Comparison of ENCODE assay signal across 11 cellular contexts in the genomic region with DNA sequence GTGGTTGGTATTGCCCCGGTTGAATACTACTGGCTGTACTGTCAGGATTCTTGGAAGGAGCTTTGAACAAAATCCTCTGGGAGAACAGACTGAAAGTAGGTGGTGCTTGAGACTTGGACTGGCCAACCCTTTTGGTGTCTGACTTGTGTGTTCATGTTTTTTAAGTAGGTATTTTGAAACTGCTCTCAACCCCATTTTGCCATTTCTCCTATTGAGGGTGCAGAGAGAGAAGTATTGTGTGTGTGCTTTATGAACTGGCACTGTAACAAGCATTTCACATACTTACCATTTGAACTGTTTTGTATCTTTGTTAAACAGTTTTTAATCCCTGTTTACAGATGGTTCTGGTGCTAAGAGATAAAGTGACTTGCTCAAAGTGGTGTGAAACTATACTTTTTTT. TPM values are rescaled to one million over a fixed set of nuclear protein-coding genes. Genes with fewer than 3 reads are reported as not detected.
DNase-seq lines count a peak whose midpoint lies in the region; ATAC-seq and TF ChIP-seq lines count a peak whose summit lies in the region.
"Had no signal": no experiment of that assay in that cellular context is flagged by ENCODE, and none has a peak within 500 bp of the region (broad histone marks: within the 10 kb centered on the region; RNA-seq: fewer than 3 reads in every experiment).

No MANE protein-coding gene starts in this region.

- H3K4me3 ChIP-seq in PC-9 = no peak overlapping the region
- no peak overlapping the region for H3K4me3 ChIP-seq in trophoblast cell (ENCODE audit: low read depth, low read length)
- no peak overlapping the region for H3K4me3 ChIP-seq in lower leg skin (ENCODE audit: low read depth, poor library complexity, severe bottlenecking)

- peaks cover 93% of the 10 kb centered on the region for H3K4me1 Mint-ChIP-seq in activated CD4-positive, alpha-beta T cell treated with anti-CD3 and anti-CD28 coated beads for 36 hours

- POLR2A ChIA-PET in activated CD4-positive, alpha-beta T cell treated with anti-CD3 and anti-CD28 coated beads for 36 hours (lab: Charles Lee) = interaction anchor here (1.0 to 1.1 kb wide), 2 partner anchors 27 to 71 kb away, joined by 3 to 6 read pairs; a partner anchor contains a TSS
- POLR2A ChIA-PET in PC-9 (lab: Charles Lee; ENCODE audit: unreplicated experiment) = no interaction called here

- intact Hi-C loops in activated CD4-positive, alpha-beta T cell treated with anti-CD3 and anti-CD28 coated beads for 36 hours (cut with DNase I, micrococcal nuclease) = no loop called here
- intact Hi-C loops in PC-9 (cut with micrococcal nuclease; ENCODE audit: unreplicated experiment) (no loop called here), lower leg skin (cut with DNase I; ENCODE audit: low total_unique reads) (no loop called here)

- H3K9me3 Mint-ChIP-seq in activated CD4-positive, alpha-beta T cell treated with anti-CD3 and anti-CD28 coated beads for 36 hours (ENCODE audit: low read depth) = no peaks in the 10 kb centered on the region

- H3K27ac Mint-ChIP-seq in activated CD4-positive, alpha-beta T cell treated with anti-CD3 and anti-CD28 coated beads for 36 hours = peak overlapping the region; percentile 42

- H3K79me2 ChIP-seq in PC-9 (ENCODE audit: low read depth) (peaks cover 100% of the 10 kb centered on the region), trophoblast cell (ENCODE audit: control insufficient read depth, insufficient read depth, low read length, poor library complexity) (peaks cover 36% of the 10 kb centered on the region)

- H2AK5ac ChIP-seq in trophoblast cell (ENCODE audit: low read length) = no peak overlapping the region

- peaks cover 12% of the 10 kb centered on the region; the same call in 1 of the 2 replicates for H3F3A ChIP-seq in PC-9 (ENCODE audit: insufficient read depth, low read depth)

- H3K18ac ChIP-seq in trophoblast cell (ENCODE audit: low read length) = no peak overlapping the region

- H2BK5ac ChIP-seq in trophoblast cell (ENCODE audit: low read depth, low read length, poor library complexity) = no peak overlapping the region

- no peaks in the 10 kb centered on the region for H3K36me3 ChIP-seq in PC-9 (ENCODE audit: low read depth)
- peaks cover 5 to 9% of the 10 kb centered on the region in 2 experiments for H3K36me3 ChIP-seq in trophoblast cell (ENCODE audit: control insufficient read depth in 1 of 2, insufficient read depth in 2 of 2, low read length in 2 of 2)

- H3K27ac ChIP-seq in PC-9 (peak overlapping the region; percentile 11; the same call in 1 of the 2 replicates), trophoblast cell (ENCODE audit: low read depth, low read length) (no peak overlapping the region)

- peak overlapping the region; percentile 86 for H3K4ac ChIP-seq in trophoblast cell (ENCODE audit: low read depth, low read length)

- H3K4me2 ChIP-seq in PC-9 (no peak overlapping the region), trophoblast cell (ENCODE audit: low read length) (no peak overlapping the region)

- H3K4me1 ChIP-seq in PC-9 (replicated peaks; ENCODE audit: insufficient read depth) = peaks cover 6% of the 10 kb centered on the region; the same call in 1 of the 2 replicates
- H3K4me1 ChIP-seq in trophoblast cell (ENCODE audit: control insufficient read depth in 1 of 2, insufficient read depth in 2 of 2, low read length in 2 of 2) = peaks cover 0 to 3% of the 10 kb centered on the region in 2 experiments

- H3K9me3 ChIP-seq in PC-9 (ENCODE audit: insufficient read depth, low read depth) (no peaks in the 10 kb centered on the region), trophoblast cell (ENCODE audit: insufficient read depth, low read depth, low read length) (no peaks in the 10 kb centered on the region)

- H3K14ac ChIP-seq in trophoblast cell (ENCODE audit: low read length) = no peak overlapping the region

- no peak overlapping the region for H4K12ac ChIP-seq in trophoblast cell (ENCODE audit: low read depth, low read length)

- WGBS in trophoblast cell (ENCODE audit: extremely low coverage, insufficient coverage, insufficient read length) = no CpG with 5 or more reads among the region's 1 CpG
- WGBS in lower leg skin, 2 donors = 5 to 21% methylated on average over 1 of the region's 1 CpG

- H3K9me2 ChIP-seq in PC-9 (ENCODE audit: insufficient read depth) = no peaks in the 10 kb centered on the region

- H3K27me3 ChIP-seq in PC-9 (ENCODE audit: insufficient read depth, low read depth) (no peaks in the 10 kb centered on the region), trophoblast cell (ENCODE audit: insufficient read depth, low read length) (no peaks in the 10 kb centered on the region)

- ATAC-seq in activated CD4-positive, alpha-beta T cell treated with anti-CD3 and anti-CD28 coated beads for 36 hours = no peak
- peak; percentile 68 for ATAC-seq in esophagus mucosa
- ATAC-seq in GM18505 (IDR thresholded peaks at IDR 0.05; ENCODE audit: unreplicated experiment) = no peak
- no peak for ATAC-seq in HG03354 (IDR thresholded peaks at IDR 0.05; ENCODE audit: poor library complexity, severe bottlenecking, unreplicated experiment)
- ATAC-seq: left colon had no signal

- no peak overlapping the region for H2BK12ac ChIP-seq in trophoblast cell (ENCODE audit: low read length)

- H3K4me3 Mint-ChIP-seq in activated CD4-positive, alpha-beta T cell treated with anti-CD3 and anti-CD28 coated beads for 36 hours = no peak overlapping the region

- H3K9ac ChIP-seq in trophoblast cell (ENCODE audit: low read length) = no peak overlapping the region

- no TSS peak for BruUV-seq in PC-9 (replicated peaks; lab: Mats Ljungman, UMichigan)

- H3K36me3 Mint-ChIP-seq in activated CD4-positive, alpha-beta T cell treated with anti-CD3 and anti-CD28 coated beads for 36 hours (ENCODE audit: low read depth) = peaks cover 54% of the 10 kb centered on the region

- no peaks in the 10 kb centered on the region for H3K27me3 Mint-ChIP-seq in activated CD4-positive, alpha-beta T cell treated with anti-CD3 and anti-CD28 coated beads for 36 hours

- H4K8ac ChIP-seq in trophoblast cell (ENCODE audit: low read depth, low read length) = no peak overlapping the region

- peaks cover 6% of the 10 kb centered on the region for H4K20me1 ChIP-seq in PC-9 (ENCODE audit: insufficient read depth)

- H4K91ac ChIP-seq in trophoblast cell (ENCODE audit: low read depth, low read length) = no peak overlapping the region

- CTCF ChIA-PET in activated CD4-positive, alpha-beta T cell treated with anti-CD3 and anti-CD28 coated beads for 36 hours (lab: Charles Lee) = interaction anchor here (0.6 to 1.5 kb wide), 5 partner anchors 10 to 453 kb away, joined by 3 to 4 read pairs (median 3); no protein-coding TSS in a partner anchor
- CTCF ChIA-PET in PC-9 (lab: Charles Lee) = no interaction called here

- H2BK120ac ChIP-seq in trophoblast cell (ENCODE audit: insufficient read depth, low read length, poor library complexity) = no peak overlapping the region

- H2AFZ ChIP-seq in PC-9 = no peak overlapping the region
- H2AFZ ChIP-seq in trophoblast cell (ENCODE audit: insufficient read depth, low read length, poor library complexity) = no peak overlapping the region

- H3K23ac ChIP-seq in trophoblast cell (ENCODE audit: low read length) = no peak overlapping the region

- TF ChIP-seq POLR2A in GM18505 (IDR thresholded peaks at IDR 0.05; ENCODE audit: borderline replicate concordance, extremely low read depth, insufficient read depth, insufficient read length) (no peak), lower leg skin (IDR thresholded peaks at IDR 0.05) (no peak)

- no peaks in the 10 kb centered on the region for H3K79me1 ChIP-seq in trophoblast cell (ENCODE audit: low read length)

- TF ChIP-seq CTCF in PC-9 (conservative IDR thresholded peaks at IDR 0.05) (no peak), lower leg skin (IDR thresholded peaks at IDR 0.05) (no peak)

- DNase-seq in activated CD4-positive, alpha-beta T cell treated with anti-CD3 and anti-CD28 coated beads for 36 hours = no peak
- no peak for DNase-seq in activated CD4-positive, alpha-beta T cell treated with anti-CD3 and anti-CD28 coated beads, Interleukin-2, amount 50 U/mL, for 1 hour
- DNase-seq in PC-9 (no peak), trophoblast cell (no peak), lower leg skin (ENCODE audit: low spot score in 2 of 2) (no peak)
- DNase-seq: caudate nucleus, left colon, NCI-H510A treated with DMSO at 0.1 percent for 48 hours had no signal

RNA-seq across cellular contexts. Expression of a gene that starts 21.3 kb away (rescaled TPM):
- 100 to 1,000 TPM in 1 of 2 experiments, 10 to 100 TPM in 1; 73.1 to 112 TPM for total RNA-seq in activated CD4-positive, alpha-beta T cell treated with anti-CD3 and anti-CD28 coated beads for 36 hours
- total RNA-seq in PC-9 (2021) (44.8 and 60.5 TPM in 2 replicates), esophagus mucosa (44.3 TPM), lower leg skin (10 to 100 TPM; 53.3 to 77.2 (median 54.9) TPM)
- 84.0 and 87.9 TPM in 2 replicates for polyA plus RNA-seq in trophoblast cell (2013)
